13 cellular contexts compared by ENCODE assay signal in genomic region chr22:26718905-26719304, GRCh38.
DNase-seq lines count a peak whose midpoint lies in the region; ATAC-seq and TF ChIP-seq lines count a peak whose summit lies in the region.
"Had no signal": no experiment of that assay in that cellular context is flagged by ENCODE, and none has a peak within 500 bp of the region (broad histone marks: within the 10 kb centered on the region; RNA-seq: fewer than 3 reads in every experiment).

No MANE protein-coding gene starts in this region.

- H3K4me1 ChIP-seq in smooth muscle cell (ENCODE audit: low read depth) = peaks cover 9% of the 10 kb centered on the region

- H2AFZ ChIP-seq in smooth muscle cell (ENCODE audit: low read depth) = no peak overlapping the region

- no peak overlapping the region for H3K9ac ChIP-seq in smooth muscle cell (ENCODE audit: low read depth)

- no peak overlapping the region for H3K4me3 ChIP-seq in smooth muscle cell
- H3K4me3 ChIP-seq: sigmoid colon had no signal

- 31% methylated on average over 4 of the region's 4 CpGs for WGBS in smooth muscle cell (ENCODE audit: low lambda C conversion rate)

- no peak overlapping the region for H3K4me2 ChIP-seq in smooth muscle cell

- H3F3A ChIP-seq in smooth muscle cell (ENCODE audit: low read depth) = peaks cover 5% of the 10 kb centered on the region

- no peak for ATAC-seq in GM19023 (IDR thresholded peaks at IDR 0.05; ENCODE audit: unreplicated experiment)
- ATAC-seq in left cardiac atrium = no peak
- no peak for ATAC-seq in GM18502 (IDR thresholded peaks at IDR 0.05; ENCODE audit: poor library complexity, unreplicated experiment)

- H3K36me3 ChIP-seq in smooth muscle cell (ENCODE audit: low read depth) = no peaks in the 10 kb centered on the region

- H3K27me3 ChIP-seq in smooth muscle cell (ENCODE audit: low read depth) = no peaks in the 10 kb centered on the region
- H3K27me3 ChIP-seq: sigmoid colon had no signal

- POLR2A ChIA-PET in RWPE1 (lab: Yijun Ruan, JAX; ENCODE audit: low non-redundant PET) = no interaction called here

- peaks cover 6% of the 10 kb centered on the region for H4K20me1 ChIP-seq in smooth muscle cell (ENCODE audit: low read depth)

- peak overlapping the region; percentile 37; the same call in 1 of the 2 replicates for H3K27ac ChIP-seq in RWPE1
- H3K27ac ChIP-seq in smooth muscle cell (ENCODE audit: low read depth) = peak overlapping the region; percentile 75
- H3K27ac ChIP-seq: sigmoid colon had no signal

- intact Hi-C loops in left cardiac atrium (cut with DNase I) = no loop called here

- DNase-seq in GM04504 (ENCODE audit: low read depth) = peak; percentile 95
- no peak for DNase-seq in RWPE1 (ENCODE audit: low spot score)
- DNase-seq in fibroblast of gingiva (ENCODE audit: low read depth) = peak; percentile 93
- no peak for DNase-seq in smooth muscle cell (lab: John Stamatoyannopoulos, UW; ENCODE audit: unreplicated experiment)
- no peak for DNase-seq in UCSD-AML1 (lab: John Stamatoyannopoulos, UW; ENCODE audit: unreplicated experiment)
- no peak for DNase-seq in left cardiac atrium
- DNase-seq: activated CD4-positive, CD25-positive, alpha-beta regulatory T cell treated with anti-CD3 and anti-CD28 coated beads, Interleukin-2, amount 50 U/mL, for 72 hours; activated naive CD4-positive, alpha-beta T cell treated with anti-CD3 and anti-CD28 coated beads, Interleukin-2, amount 10 ng/mL, durations not matched to agents 7 days and 5 days; effector memory CD4-positive, alpha-beta T cell; NCI-H2171; sigmoid colon had no signal

- no peaks in the 10 kb centered on the region for H3K79me2 ChIP-seq in smooth muscle cell (ENCODE audit: low read depth)

- CTCF ChIA-PET in RWPE1 (lab: Yijun Ruan, JAX) = no interaction called here

- TF ChIP-seq CTCF in RWPE1 (conservative IDR thresholded peaks at IDR 0.05; ENCODE audit: low read depth) = no peak
- no peak for TF ChIP-seq CTCF in smooth muscle cell (IDR thresholded peaks at IDR 0.05; ENCODE audit: borderline replicate concordance, insufficient read depth, poor library complexity, severe bottlenecking)

- no peaks in the 10 kb centered on the region for H3K9me3 ChIP-seq in smooth muscle cell (replicated peaks; ENCODE audit: low read depth)
- H3K9me3 ChIP-seq: sigmoid colon had no signal

Comparison
In these comparisons a context has a peak if more than half of its experiments do, and no peak if none do; other contexts are left out.
1. DNase-seq: peak in GM04504 (single experiment) and fibroblast of gingiva (single experiment); none in RWPE1 (single experiment), smooth muscle cell (single experiment), UCSD-AML1 (single experiment) and left cardiac atrium (single experiment).